Comparison of ENCODE assay signal across 1 cellular context in the genomic region with DNA sequence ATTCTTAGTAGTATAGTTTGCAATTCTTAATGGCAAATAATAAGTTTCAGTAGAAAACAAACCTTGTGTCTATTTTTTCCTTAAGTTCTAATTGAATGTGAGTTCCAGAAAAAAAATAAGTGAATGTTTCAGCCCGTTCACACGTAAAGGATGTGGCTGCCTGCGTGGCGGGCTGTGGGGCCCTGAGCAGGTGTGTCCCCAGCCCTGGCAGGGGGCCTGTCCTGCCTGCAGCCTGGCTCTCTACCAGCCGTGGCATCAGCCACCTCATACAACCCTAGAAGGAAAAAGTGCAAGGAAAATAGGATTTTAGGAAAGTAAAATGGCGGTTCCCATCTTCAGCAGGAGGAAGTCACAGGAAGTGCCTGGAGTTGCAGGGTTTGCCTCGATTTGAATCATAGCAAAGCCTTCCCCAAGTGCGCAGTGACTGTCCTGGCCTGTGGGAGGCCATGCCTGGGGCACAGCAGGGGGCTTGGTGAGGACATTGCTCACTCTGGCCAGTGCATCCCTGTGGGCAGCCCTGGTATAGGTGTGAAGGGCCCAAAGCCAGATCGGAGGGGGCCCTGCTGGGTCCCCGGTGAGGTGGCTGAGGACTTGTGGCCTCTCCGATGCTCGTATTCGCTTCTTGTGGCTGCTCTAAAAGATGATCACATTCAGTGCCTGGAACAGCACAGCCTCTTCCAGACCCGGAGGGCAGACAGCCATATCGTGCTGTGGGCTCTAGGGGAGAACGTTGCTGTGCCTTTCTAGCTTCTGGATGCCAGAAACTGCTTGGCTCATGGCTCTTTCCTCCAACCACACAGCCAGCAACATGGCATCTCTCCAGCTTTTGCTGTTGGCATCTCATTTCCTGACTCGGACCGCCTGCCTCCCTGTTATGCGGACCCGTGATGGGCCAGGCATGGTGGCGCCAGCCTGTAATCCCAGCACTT.
TF ChIP-seq lines count a peak whose summit lies in the region.

No MANE protein-coding gene starts in this region.

TF ChIP-seq in HEK293T, 16 proteins besides CTCF, POLR2A, EP300 and RAD21 (continued from another document):
- TF ChIP-seq, protein P1, sequence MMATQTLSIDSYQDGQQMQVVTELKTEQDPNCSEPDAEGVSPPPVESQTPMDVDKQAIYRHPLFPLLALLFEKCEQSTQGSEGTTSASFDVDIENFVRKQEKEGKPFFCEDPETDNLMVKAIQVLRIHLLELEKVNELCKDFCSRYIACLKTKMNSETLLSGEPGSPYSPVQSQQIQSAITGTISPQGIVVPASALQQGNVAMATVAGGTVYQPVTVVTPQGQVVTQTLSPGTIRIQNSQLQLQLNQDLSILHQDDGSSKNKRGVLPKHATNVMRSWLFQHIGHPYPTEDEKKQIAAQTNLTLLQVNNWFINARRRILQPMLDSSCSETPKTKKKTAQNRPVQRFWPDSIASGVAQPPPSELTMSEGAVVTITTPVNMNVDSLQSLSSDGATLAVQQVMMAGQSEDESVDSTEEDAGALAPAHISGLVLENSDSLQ (IDR thresholded peaks at IDR 0.05): no peak
- TF ChIP-seq ELF4 (IDR thresholded peaks at IDR 0.05) (no peak), NFRKB (IDR thresholded peaks at IDR 0.05) (no peak), TARDBP (IDR thresholded peaks at IDR 0.05) (no peak), FOXA1 (IDR thresholded peaks at IDR 0.05) (no peak), SUZ12 (IDR thresholded peaks at IDR 0.05) (no peak), ARNT (IDR thresholded peaks at IDR 0.05) (no peak), L3MBTL2 (conservative IDR thresholded peaks at IDR 0.05) (no peak)
